Comparison of ENCODE assay signal across 18 cellular contexts in the genomic region with DNA sequence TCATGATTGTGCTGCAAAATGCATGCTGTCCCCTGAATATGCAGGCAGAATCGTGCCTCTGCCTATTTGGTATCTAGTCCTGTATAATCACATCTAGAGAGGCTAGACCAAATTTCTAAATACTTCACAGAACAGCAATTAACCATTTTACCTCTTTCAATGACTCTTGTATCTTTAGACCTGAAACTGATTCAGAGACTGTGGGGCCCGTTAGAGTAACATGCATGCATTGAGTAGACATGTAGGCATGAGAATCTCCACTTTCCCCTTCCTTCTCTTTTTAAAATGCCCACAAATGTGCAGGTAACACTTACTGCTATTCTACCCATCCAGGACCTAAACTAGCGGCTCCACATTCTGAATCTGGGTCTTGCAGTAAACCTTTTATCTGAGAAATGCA. TPM values are rescaled to one million over a fixed set of nuclear protein-coding genes. Genes with fewer than 3 reads are reported as not detected.
A peak's percentile ranks its signal among the peaks of the same experiment; 100 is the strongest.
DNase-seq lines count a peak whose midpoint lies in the region; ATAC-seq and TF ChIP-seq lines count a peak whose summit lies in the region.
"Had no signal": no experiment of that assay in that cellular context is flagged by ENCODE, and none has a peak within 500 bp of the region (broad histone marks: within the 10 kb centered on the region; RNA-seq: fewer than 3 reads in every experiment).

No MANE protein-coding gene starts in this region.

- WGBS in endodermal cell (ENCODE audit: insufficient coverage in 1 of 2, insufficient read length in 1 of 2), 2 experiments = 90 to 91% methylated on average over 3 of the region's 3 CpGs

- POLR2A ChIA-PET in CD8-positive, alpha-beta T cell (lab: Charles Lee) = no interaction called here

- H4K20me1 ChIP-seq in Karpas-422 (ENCODE audit: insufficient read depth, low read depth, low read length) = no peaks in the 10 kb centered on the region

- no peak for TF ChIP-seq CTCF in CD8-positive, alpha-beta T cell (IDR thresholded peaks at IDR 0.05)
- TF ChIP-seq CTCF in endodermal cell (conservative IDR thresholded peaks at IDR 0.05) = no peak

- H3K4me3 Mint-ChIP-seq in CD8-positive, alpha-beta T cell = no peak overlapping the region
- no peak overlapping the region for H3K4me3 Mint-ChIP-seq in endodermal cell

- H2AFZ ChIP-seq in Karpas-422 (ENCODE audit: low read length) = no peak overlapping the region

- no peaks in the 10 kb centered on the region for H3K9me3 Mint-ChIP-seq in CD8-positive, alpha-beta T cell
- H3K9me3 Mint-ChIP-seq in endodermal cell = no peaks in the 10 kb centered on the region

- H3K27ac ChIP-seq in CD8-positive, alpha-beta T cell (ENCODE audit: low read depth, low read length) = no peak overlapping the region
- H3K27ac ChIP-seq in Karpas-422 (ENCODE audit: low read length) = peak overlapping the region; percentile 8; the same call in 1 of the 2 replicates
- no peak overlapping the region for H3K27ac ChIP-seq in endodermal cell (ENCODE audit: low read depth, low read length)
- H3K27ac ChIP-seq: Peyer's patch had no signal

- peaks cover 100% of the 10 kb centered on the region for H3K79me2 ChIP-seq in Karpas-422 (ENCODE audit: low read length)

- no peaks in the 10 kb centered on the region for H3K27me3 ChIP-seq in CD8-positive, alpha-beta T cell (ENCODE audit: insufficient read depth, low read length)
- H3K27me3 ChIP-seq in Karpas-422 (ENCODE audit: low read length) (no peaks in the 10 kb centered on the region), endodermal cell (ENCODE audit: control insufficient read depth, insufficient read depth, low read length, poor library complexity, severe bottlenecking) (no peaks in the 10 kb centered on the region)
- H3K27me3 ChIP-seq: Peyer's patch had no signal

- no peak overlapping the region for H3K4me2 ChIP-seq in Karpas-422 (ENCODE audit: low read depth, low read length, poor library complexity, severe bottlenecking)

- no peaks in the 10 kb centered on the region for H3K27me3 Mint-ChIP-seq in CD8-positive, alpha-beta T cell (ENCODE audit: low read depth)
- H3K27me3 Mint-ChIP-seq in endodermal cell (ENCODE audit: insufficient read depth) = no peaks in the 10 kb centered on the region

- no peak for DNase-seq in CD8-positive, alpha-beta T cell
- DNase-seq in Karpas-422 = no peak
- DNase-seq in endodermal cell = no peak
- no peak for DNase-seq in NCI-H2196 (lab: John Stamatoyannopoulos, UW; ENCODE audit: unreplicated experiment)
- no peak for DNase-seq in NCI-H510A (lab: John Stamatoyannopoulos, UW)
- DNase-seq: ACHN, DMS 273 treated with DMSO at 0.1 percent for 48 hours, EL, IMR-90, NCI-H1048, NCI-H226, NCI-H69, Peyer's patch, SHP77 treated with DMSO at 0.1 percent for 48 hours, T-helper 2 cell had no signal

- H3K9me3 ChIP-seq in CD8-positive, alpha-beta T cell (ENCODE audit: low read length) = no peaks in the 10 kb centered on the region
- H3K9me3 ChIP-seq in Karpas-422 (ENCODE audit: low read length) = no peaks in the 10 kb centered on the region
- H3K9me3 ChIP-seq in endodermal cell (ENCODE audit: control insufficient read depth, low read length) = no peaks in the 10 kb centered on the region
- H3K9me3 ChIP-seq: Peyer's patch had no signal

- H3K4me1 Mint-ChIP-seq in CD8-positive, alpha-beta T cell (ENCODE audit: low read depth) = peaks cover 78% of the 10 kb centered on the region
- H3K4me1 Mint-ChIP-seq in endodermal cell = peaks cover 53% of the 10 kb centered on the region

- H3K36me3 ChIP-seq in CD8-positive, alpha-beta T cell (ENCODE audit: insufficient read depth, low read length) = peaks cover 7% of the 10 kb centered on the region
- H3K36me3 ChIP-seq in Karpas-422 (ENCODE audit: insufficient read depth, low read length) = peaks cover 18% of the 10 kb centered on the region
- H3K36me3 ChIP-seq in endodermal cell (ENCODE audit: control insufficient read depth, insufficient read depth, low read length) = peaks cover 33% of the 10 kb centered on the region

- CTCF ChIA-PET in CD8-positive, alpha-beta T cell (lab: Charles Lee) = interaction anchor here (1.5 kb wide), 1 partner anchor 8 kb away, joined by 3 read pairs; no protein-coding TSS in a partner anchor

- intact Hi-C loops in CD8-positive, alpha-beta T cell (cut with DNase I, micrococcal nuclease) = no loop called here

- H3K9me2 ChIP-seq in Karpas-422 (replicated peaks; ENCODE audit: insufficient read depth, low read length) = no peaks in the 10 kb centered on the region

- peaks cover 20% of the 10 kb centered on the region for H3K4me1 ChIP-seq in CD8-positive, alpha-beta T cell (ENCODE audit: insufficient read depth, low read length)
- H3K4me1 ChIP-seq in Karpas-422 (ENCODE audit: low read length) (peaks cover 30% of the 10 kb centered on the region), endodermal cell (ENCODE audit: control insufficient read depth, insufficient read depth, low read length) (peaks cover 24% of the 10 kb centered on the region)

- H3K27ac Mint-ChIP-seq in CD8-positive, alpha-beta T cell = peak overlapping the region; percentile 60
- H3K27ac Mint-ChIP-seq in endodermal cell = peak overlapping the region; percentile 53

- peaks cover 53% of the 10 kb centered on the region for H3K36me3 Mint-ChIP-seq in CD8-positive, alpha-beta T cell
- peaks cover 37% of the 10 kb centered on the region for H3K36me3 Mint-ChIP-seq in endodermal cell (ENCODE audit: low read depth)

- H3K9ac ChIP-seq in Karpas-422 (ENCODE audit: low read length) (no peak overlapping the region), endodermal cell (ENCODE audit: extremely low read depth, low read length, poor library complexity, severe bottlenecking) (no peak overlapping the region)

- no peak for ATAC-seq in CD8-positive, alpha-beta T cell
- ATAC-seq in GM19023 (IDR thresholded peaks at IDR 0.05; ENCODE audit: unreplicated experiment) (peak; percentile 34), HG02840 (IDR thresholded peaks at IDR 0.05; ENCODE audit: low FRiP score, unreplicated experiment) (no peak), HG03108 (IDR thresholded peaks at IDR 0.05; ENCODE audit: unreplicated experiment) (no peak)

- no peak overlapping the region for H3K4me3 ChIP-seq in CD8-positive, alpha-beta T cell (ENCODE audit: low read depth, low read length)
- H3K4me3 ChIP-seq in Karpas-422 (ENCODE audit: low read length) (no peak overlapping the region), endodermal cell (ENCODE audit: low read length) (no peak overlapping the region)
- H3K4me3 ChIP-seq: Peyer's patch had no signal

RNA-seq across cellular contexts. Expression of gene ZNF92, which starts 8.8 kb away (rescaled TPM):
- total RNA-seq in CD8-positive, alpha-beta T cell = 10 to 100 TPM; 31.6 to 37.3 TPM
- 11.9 and 38.2 TPM in 2 replicates for total RNA-seq in Karpas-422 (2014; rRNA removed; shearing (Covaris generic); ENCODE audit: low replicate concordance)
- total RNA-seq in endodermal cell = 10 to 100 TPM; 26.4 to 26.5 TPM
- 24.4 TPM for polyA plus RNA-seq in endodermal cell (2013, experiment 1 of 2)
- polyA plus RNA-seq in endodermal cell (2013, experiment 2 of 2) = 26.1 TPM
